18 cellular contexts compared by ENCODE assay signal in genomic region chr7:84393776-84394175, GRCh38.
"Had no signal": no experiment of that assay in that cellular context is flagged by ENCODE, and none has a peak within 500 bp of the region (broad histone marks: within the 10 kb centered on the region; RNA-seq: fewer than 3 reads in every experiment).

No MANE protein-coding gene starts in this region.

- H3K9me3 Mint-ChIP-seq: activated T-cell treated with anti-CD3 and anti-CD28 coated beads, Interleukin-2, amount 50 U/mL, for 4 hours had no signal

- H3K27ac Mint-ChIP-seq: activated CD8-positive, alpha-beta memory T cell treated with anti-CD3 and anti-CD28 coated beads, Interleukin-2, amount 10 ng/mL, durations not matched to agents 7 days and 5 days; activated naive CD8-positive, alpha-beta T cell; immature natural killer cell; naive thymus-derived CD8-positive, alpha-beta T cell had no signal

- DNase-seq: activated CD4-positive, alpha-beta T cell treated with anti-CD3 and anti-CD28 coated beads, Interleukin-2, amount 50 U/mL, for 48 hours; activated CD4-positive, CD25-positive, alpha-beta regulatory T cell treated with anti-CD3 and anti-CD28 coated beads, Interleukin-2, amount 50 U/mL, for 72 hours; activated CD8-positive, alpha-beta memory T cell treated with anti-CD3 and anti-CD28 coated beads, Interleukin-2, amount 10 ng/mL, durations not matched to agents 7 days and 5 days; activated effector memory CD4-positive, alpha-beta T cell treated with anti-CD3 and anti-CD28 coated beads, Interleukin-2, amount 50 U/mL, for 16 hours; activated T-cell treated with anti-CD3 and anti-CD28 coated beads, Interleukin-2, amount 50 U/mL, for 4 hours; anterior cingulate cortex; colonic mucosa; effector CD4-positive, alpha-beta T cell; glutamatergic neuron; immature natural killer cell; mammary epithelial cell; naive thymus-derived CD8-positive, alpha-beta T cell; retina; SW 1271; tibial artery had no signal

- H3K36me3 ChIP-seq: colonic mucosa, neutrophil, tibial artery had no signal

- H3K4me3 Mint-ChIP-seq: activated CD8-positive, alpha-beta memory T cell treated with anti-CD3 and anti-CD28 coated beads, Interleukin-2, amount 10 ng/mL, durations not matched to agents 7 days and 5 days; activated naive CD8-positive, alpha-beta T cell; activated T-cell treated with anti-CD3 and anti-CD28 coated beads, Interleukin-2, amount 50 U/mL, for 4 hours; immature natural killer cell; naive thymus-derived CD8-positive, alpha-beta T cell had no signal

- H3K36me3 Mint-ChIP-seq: activated CD8-positive, alpha-beta memory T cell treated with anti-CD3 and anti-CD28 coated beads, Interleukin-2, amount 10 ng/mL, durations not matched to agents 7 days and 5 days; activated naive CD8-positive, alpha-beta T cell; immature natural killer cell; naive thymus-derived CD8-positive, alpha-beta T cell had no signal

- H3K27ac ChIP-seq: colonic mucosa, neutrophil, skin epidermis, tibial artery had no signal

- H3K4me1 ChIP-seq: colonic mucosa, tibial artery had no signal

- H3K27me3 Mint-ChIP-seq: activated CD8-positive, alpha-beta memory T cell treated with anti-CD3 and anti-CD28 coated beads, Interleukin-2, amount 10 ng/mL, durations not matched to agents 7 days and 5 days had no signal

- H3K4me3 ChIP-seq: colonic mucosa, skin epidermis, tibial artery had no signal

- H3K27me3 ChIP-seq: colonic mucosa, neutrophil, tibial artery had no signal

- H3K9me3 ChIP-seq: colonic mucosa, neutrophil, tibial artery had no signal

- H3K4me1 Mint-ChIP-seq: activated CD8-positive, alpha-beta memory T cell treated with anti-CD3 and anti-CD28 coated beads, Interleukin-2, amount 10 ng/mL, durations not matched to agents 7 days and 5 days; immature natural killer cell; naive thymus-derived CD8-positive, alpha-beta T cell had no signal
